10 cellular contexts compared by ENCODE assay signal in genomic region chr16:10938844-10939648, GRCh38. TPM values are rescaled to one million over a fixed set of nuclear protein-coding genes. Genes with fewer than 3 reads are reported as not detected.
DNase-seq lines count a peak whose midpoint lies in the region; ATAC-seq, FAIRE-seq and TF ChIP-seq lines count a peak whose summit lies in the region.
"Had no signal": no experiment of that assay in that cellular context is flagged by ENCODE, and none has a peak within 500 bp of the region (broad histone marks: within the 10 kb centered on the region; RNA-seq: fewer than 3 reads in every experiment).

No MANE protein-coding gene starts in this region.

- no peak for TF ChIP-seq POLR2A in A549 (IDR thresholded peaks at IDR 0.05; ENCODE audit: low read length)

- H3K36me3 ChIP-seq in muscle layer of duodenum (ENCODE audit: control insufficient read depth in 1 of 2, insufficient read depth in 2 of 2, low read length in 2 of 2) (no peaks in the 10 kb centered on the region), MG63 (peaks cover 39% of the 10 kb centered on the region)

- no peak for FAIRE-seq in A549 (lab: Jason Lieb, UNC)

- no peaks in the 10 kb centered on the region for H3K9me3 Mint-ChIP-seq in brain

- no peak for TF ChIP-seq RAD21 in A549 (conservative IDR thresholded peaks at IDR 0.05 in 1 of 2, IDR thresholded peaks at IDR 0.05 in 1 of 2)

- H3K27me3 ChIP-seq in muscle layer of duodenum (ENCODE audit: low read depth, low read length): no peaks in the 10 kb centered on the region
- no peaks in the 10 kb centered on the region for H3K27me3 ChIP-seq in MG63

- H3K4me3 ChIP-seq in A549 (no peak overlapping the region), muscle layer of duodenum (ENCODE audit: low read depth in 1 of 2, low read length in 2 of 2) (peak overlapping the region in 1 of 2 donors; percentile 23), MG63 (no peak overlapping the region)

- H3K9me3 ChIP-seq in A549 (no peaks in the 10 kb centered on the region), muscle layer of duodenum (ENCODE audit: control insufficient read depth in 1 of 2, low read length in 2 of 2) (no peaks in the 10 kb centered on the region), MG63 (no peaks in the 10 kb centered on the region)

- CTCF ChIA-PET in A549 (lab: Yijun Ruan, JAX): interaction anchor here (0.6 to 3.7 kb wide), 3 partner anchors 20 to 317 kb away, joined by 3 to 11 read pairs (median 3); partner anchors contain the start of gene SOCS1

- no peak overlapping the region for H3K27ac ChIP-seq in A549
- H3K27ac ChIP-seq in muscle layer of duodenum (ENCODE audit: low read length): peak overlapping the region; percentile 39

- peaks cover 4% of the 10 kb centered on the region for H3K27me3 Mint-ChIP-seq in brain

- TF ChIP-seq EP300 in A549 (IDR thresholded peaks at IDR 0.05): no peak

- no peak for TF ChIP-seq CTCF in A549 (IDR thresholded peaks at IDR 0.05)
- TF ChIP-seq CTCF in brain (conservative IDR thresholded peaks at IDR 0.05): no peak

- peaks cover 19% of the 10 kb centered on the region for H3K4me1 ChIP-seq in A549
- peaks cover 55 to 78% of the 10 kb centered on the region in 2 donors for H3K4me1 ChIP-seq in muscle layer of duodenum (ENCODE audit: control insufficient read depth in 1 of 2, insufficient read depth in 2 of 2, low read length in 2 of 2)

- WGBS in A549 (ENCODE audit: missing lambda C conversion rate): 89% methylated on average over 6 of the region's 6 CpGs

- ATAC-seq in A549 (no peak), HG02840 (IDR thresholded peaks at IDR 0.05; ENCODE audit: low FRiP score, unreplicated experiment) (no peak)

- intact Hi-C loops in posterior vena cava (cut with DNase I): no loop called here

- peak overlapping the region; percentile 11; the same call in 1 of the 3 replicates for H3K4me2 ChIP-seq in A549

- DNase-seq in A549 (ENCODE audit: low read depth in 1 of 2, low spot score in 1 of 2) (no peak), HUDEP-2 (lab: John Stamatoyannopoulos, UW; ENCODE audit: unreplicated experiment in 76 of 76) (peak in 41 of 76 experiments; percentile 6 to 71 (median 34)), posterior vena cava (ENCODE audit: low spot score) (no peak), EL (no peak), MG63 (no peak)
- DNase-seq: activated CD4-positive, alpha-beta T cell treated with anti-CD3 and anti-CD28 coated beads, Interleukin-2, amount 50 U/mL, for 4 hours; DMS79 had no signal

- H3K4me1 Mint-ChIP-seq in brain: peaks cover 84% of the 10 kb centered on the region

- peak overlapping the region; percentile 94 to 99 (median 98) for H3K4me3 Mint-ChIP-seq in brain

- POLR2A ChIA-PET in A549 (lab: Yijun Ruan, JAX): no interaction called here

- peak overlapping the region in 4 of 5 experiments; percentile 34 to 90 (median 50) for H3K27ac Mint-ChIP-seq in brain

- H3K36me3 Mint-ChIP-seq in brain: peaks cover 21% of the 10 kb centered on the region

TF ChIP-seq in A549, 52 proteins besides CTCF, POLR2A, EP300 and RAD21:
- TF ChIP-seq MAZ (IDR thresholded peaks at IDR 0.05; ENCODE audit: borderline replicate concordance, low read depth, low read length): no peak
- TF ChIP-seq, protein P1, sequence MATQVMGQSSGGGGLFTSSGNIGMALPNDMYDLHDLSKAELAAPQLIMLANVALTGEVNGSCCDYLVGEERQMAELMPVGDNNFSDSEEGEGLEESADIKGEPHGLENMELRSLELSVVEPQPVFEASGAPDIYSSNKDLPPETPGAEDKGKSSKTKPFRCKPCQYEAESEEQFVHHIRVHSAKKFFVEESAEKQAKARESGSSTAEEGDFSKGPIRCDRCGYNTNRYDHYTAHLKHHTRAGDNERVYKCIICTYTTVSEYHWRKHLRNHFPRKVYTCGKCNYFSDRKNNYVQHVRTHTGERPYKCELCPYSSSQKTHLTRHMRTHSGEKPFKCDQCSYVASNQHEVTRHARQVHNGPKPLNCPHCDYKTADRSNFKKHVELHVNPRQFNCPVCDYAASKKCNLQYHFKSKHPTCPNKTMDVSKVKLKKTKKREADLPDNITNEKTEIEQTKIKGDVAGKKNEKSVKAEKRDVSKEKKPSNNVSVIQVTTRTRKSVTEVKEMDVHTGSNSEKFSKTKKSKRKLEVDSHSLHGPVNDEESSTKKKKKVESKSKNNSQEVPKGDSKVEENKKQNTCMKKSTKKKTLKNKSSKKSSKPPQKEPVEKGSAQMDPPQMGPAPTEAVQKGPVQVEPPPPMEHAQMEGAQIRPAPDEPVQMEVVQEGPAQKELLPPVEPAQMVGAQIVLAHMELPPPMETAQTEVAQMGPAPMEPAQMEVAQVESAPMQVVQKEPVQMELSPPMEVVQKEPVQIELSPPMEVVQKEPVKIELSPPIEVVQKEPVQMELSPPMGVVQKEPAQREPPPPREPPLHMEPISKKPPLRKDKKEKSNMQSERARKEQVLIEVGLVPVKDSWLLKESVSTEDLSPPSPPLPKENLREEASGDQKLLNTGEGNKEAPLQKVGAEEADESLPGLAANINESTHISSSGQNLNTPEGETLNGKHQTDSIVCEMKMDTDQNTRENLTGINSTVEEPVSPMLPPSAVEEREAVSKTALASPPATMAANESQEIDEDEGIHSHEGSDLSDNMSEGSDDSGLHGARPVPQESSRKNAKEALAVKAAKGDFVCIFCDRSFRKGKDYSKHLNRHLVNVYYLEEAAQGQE (IDR thresholded peaks at IDR 0.05): no peak
- no peak for TF ChIP-seq ZFP36 (IDR thresholded peaks at IDR 0.05; ENCODE audit: borderline replicate concordance, partially characterized antibody)
- no peak for TF ChIP-seq FOSB (CRISPR knock-in tag; IDR thresholded peaks at IDR 0.05)
- TF ChIP-seq PBX3 (IDR thresholded peaks at IDR 0.05): no peak
- no peak for TF ChIP-seq HDAC2 (IDR thresholded peaks at IDR 0.05)
- TF ChIP-seq, protein P2, sequence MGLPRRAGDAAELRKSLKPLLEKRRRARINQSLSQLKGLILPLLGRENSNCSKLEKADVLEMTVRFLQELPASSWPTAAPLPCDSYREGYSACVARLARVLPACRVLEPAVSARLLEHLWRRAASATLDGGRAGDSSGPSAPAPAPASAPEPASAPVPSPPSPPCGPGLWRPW (IDR thresholded peaks at IDR 0.05): no peak
- TF ChIP-seq SMC3 (IDR thresholded peaks at IDR 0.05): no peak
- TF ChIP-seq ESRRA (IDR thresholded peaks at IDR 0.05; ENCODE audit: borderline replicate concordance, low read length): no peak
- TF ChIP-seq MAX (IDR thresholded peaks at IDR 0.05): no peak
- TF ChIP-seq, protein P3, sequence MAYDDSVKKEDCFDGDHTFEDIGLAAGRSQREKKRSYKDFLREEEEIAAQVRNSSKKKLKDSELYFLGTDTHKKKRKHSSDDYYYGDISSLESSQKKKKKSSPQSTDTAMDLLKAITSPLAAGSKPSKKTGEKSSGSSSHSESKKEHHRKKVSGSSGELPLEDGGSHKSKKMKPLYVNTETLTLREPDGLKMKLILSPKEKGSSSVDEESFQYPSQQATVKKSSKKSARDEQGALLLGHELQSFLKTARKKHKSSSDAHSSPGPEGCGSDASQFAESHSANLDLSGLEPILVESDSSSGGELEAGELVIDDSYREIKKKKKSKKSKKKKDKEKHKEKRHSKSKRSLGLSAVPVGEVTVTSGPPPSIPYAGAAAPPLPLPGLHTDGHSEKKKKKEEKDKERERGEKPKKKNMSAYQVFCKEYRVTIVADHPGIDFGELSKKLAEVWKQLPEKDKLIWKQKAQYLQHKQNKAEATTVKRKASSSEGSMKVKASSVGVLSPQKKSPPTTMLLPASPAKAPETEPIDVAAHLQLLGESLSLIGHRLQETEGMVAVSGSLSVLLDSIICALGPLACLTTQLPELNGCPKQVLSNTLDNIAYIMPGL (CRISPR knock-in tag; IDR thresholded peaks at IDR 0.05; ENCODE audit: borderline replicate concordance): no peak
- no peak for TF ChIP-seq CBX8 (IDR thresholded peaks at IDR 0.05)
- TF ChIP-seq NR3C1 (IDR thresholded peaks at IDR 0.05): no peak
- TF ChIP-seq KDM5A (IDR thresholded peaks at IDR 0.05): no peak
- no peak for TF ChIP-seq RNF2 (IDR thresholded peaks at IDR 0.05; ENCODE audit: borderline replicate concordance, low read depth)
- no peak for TF ChIP-seq GATA3 (IDR thresholded peaks at IDR 0.05; ENCODE audit: borderline replicate concordance)
- no peak for TF ChIP-seq CBX2 (IDR thresholded peaks at IDR 0.05; ENCODE audit: borderline replicate concordance, low read depth)
TF ChIP-seq in A549: peak in this region for 0.

RNA-seq across cellular contexts. Expression of gene DEXI, which starts 3.2 kb away (rescaled TPM):
- 22.0 and 27.1 TPM in 2 replicates for polyA plus RNA-seq in A549 (2011; rRNA removed)
- polyA plus RNA-seq in A549 (2012; cell fraction: cytosol; rRNA removed): 45.9 and 57.8 TPM in 2 replicates
- 45.3 and 46.2 TPM in 2 replicates for polyA plus RNA-seq in A549 (2012; cell fraction: nucleus; rRNA removed)
- polyA plus RNA-seq in A549 (2017; fragmentation: RNase III; extraction: RNeasy Plus Mini Kit Qiagen cat#74134 plus additional on column Dnase treatment): 31.9 to 34.0 TPM (median 33.0 TPM) in 3 replicates
- polyA minus RNA-seq in A549 (2011; rRNA and poly(A)+ RNA removed): 16.8 and 26.1 TPM in 2 replicates
- polyA plus RNA-seq in brain (ENCODE audit: insufficient read depth, low read depth, low replicate concordance): 71.5 TPM
- total RNA-seq in posterior vena cava: 10 to 100 TPM; 36.0 to 39.8 TPM
- total RNA-seq in MG63 (2014; rRNA removed; shearing (Covaris generic); ENCODE audit: low replicate concordance): 64.1 and 87.2 TPM in 2 replicates

RNA-seq across cellular contexts. Expression of gene CLEC16A, which starts 5.3 kb away (rescaled TPM):
- polyA plus RNA-seq in A549 (2011; rRNA removed) (10.4 and 10.6 TPM in 2 replicates), A549 (2017; fragmentation: RNase III; extraction: RNeasy Plus Mini Kit Qiagen cat#74134 plus additional on column Dnase treatment) (8.3 to 8.5 TPM (median 8.4 TPM) in 3 replicates), brain (ENCODE audit: insufficient read depth, low read depth, low replicate concordance) (22.2 TPM)
- 8.6 and 10.8 TPM in 2 replicates for polyA plus RNA-seq in A549 (2012; cell fraction: cytosol; rRNA removed)
- polyA plus RNA-seq in A549 (2012; cell fraction: nucleus; rRNA removed): 14.2 and 15.6 TPM in 2 replicates
- polyA minus RNA-seq in A549 (2011; rRNA and poly(A)+ RNA removed): 27.4 and 34.2 TPM in 2 replicates
- total RNA-seq in posterior vena cava: 10 to 100 TPM; 19.4 to 20.1 TPM
- total RNA-seq in MG63 (2014; rRNA removed; shearing (Covaris generic); ENCODE audit: low replicate concordance): 6.2 and 11.5 TPM in 2 replicates

Comparison
In these comparisons a context has a peak if more than half of its experiments do, and no peak if none do; other contexts are left out.
1. DNase-seq: peak in HUDEP-2 (41 of 76); none in A549 (0 of 2), posterior vena cava (single experiment), EL (single experiment) and MG63 (single experiment).